ENCODE assay signal across 19 cellular contexts in genomic region chr3:120555661-120556509, GRCh38. TPM values are rescaled to one million over a fixed set of nuclear protein-coding genes. Genes with fewer than 3 reads are reported as not detected.
DNase-seq lines count a peak whose midpoint lies in the region; ATAC-seq and TF ChIP-seq lines count a peak whose summit lies in the region.
"Had no signal": no experiment of that assay in that cellular context is flagged by ENCODE, and none has a peak within 500 bp of the region (broad histone marks: within the 10 kb centered on the region; RNA-seq: fewer than 3 reads in every experiment).

No MANE protein-coding gene starts in this region.

- H3K27ac ChIP-seq in angular gyrus (ENCODE audit: low read depth, low read length): peak overlapping the region; percentile 20
- H3K27ac ChIP-seq in tibial nerve: peak overlapping the region in 3 of 4 donors; percentile 4 to 60 (median 4)
- H3K27ac ChIP-seq: psoas muscle, SK-N-MC had no signal

- H3K36me3 ChIP-seq in mucosa of descending colon (ENCODE audit: low read depth) (no peaks in the 10 kb centered on the region), tibial nerve (no peaks in the 10 kb centered on the region)

- H3K4me3 Mint-ChIP-seq in natural killer cell: no peak overlapping the region
- H3K4me3 Mint-ChIP-seq: activated B cell treated with CpG ODN at 0.5 μM for 24 hours; activated CD4-positive, alpha-beta memory T cell treated with anti-CD3 and anti-CD28 coated beads for 36 hours; B cell; nephron; type B pancreatic cell had no signal

- peak in 1 of 2 donors; percentile 68 for TF ChIP-seq EP300 in tibial nerve (IDR thresholded peaks at IDR 0.05)

- H3K4me1 ChIP-seq in mucosa of descending colon (ENCODE audit: low read depth) (no peaks in the 10 kb centered on the region), tibial nerve (peaks cover 0 to 79% (median 7%) of the 10 kb centered on the region in 4 donors)

- TF ChIP-seq POLR2A in tibial nerve (IDR thresholded peaks at IDR 0.05): no peak

- no peak overlapping the region for H3K4me3 ChIP-seq in mucosa of descending colon
- no peak overlapping the region for H3K4me3 ChIP-seq in tibial nerve
- H3K4me3 ChIP-seq: psoas muscle, SK-N-MC had no signal

- ATAC-seq in Right ventricle myocardium superior (ENCODE audit: poor library complexity) (peak; percentile 73), mucosa of descending colon (peak; percentile 31), natural killer cell (no peak)

- H3K27ac Mint-ChIP-seq in natural killer cell: no peak overlapping the region
- H3K27ac Mint-ChIP-seq: activated B cell treated with CpG ODN at 0.5 μM for 24 hours; activated CD4-positive, alpha-beta memory T cell treated with anti-CD3 and anti-CD28 coated beads for 36 hours; B cell; type B pancreatic cell had no signal

- peaks cover 12 to 18% of the 10 kb centered on the region in 2 donors for H3K4me1 Mint-ChIP-seq in natural killer cell

- no peaks in the 10 kb centered on the region for H3K36me3 Mint-ChIP-seq in natural killer cell
- H3K36me3 Mint-ChIP-seq: activated CD4-positive, alpha-beta memory T cell treated with anti-CD3 and anti-CD28 coated beads for 36 hours; type B pancreatic cell had no signal

- intact Hi-C loops in Right ventricle myocardium superior (cut with DNase I) (loop anchor here (2.0 to 10.0 kb wide), 3 partner anchors 101 to 209 kb away; partner anchors contain the start of genes FSTL1 and LRRC58), mucosa of descending colon (cut with DNase I, micrococcal nuclease) (loop anchor here (5.0 to 10.0 kb wide), 4 partner anchors 139 to 311 kb away; no protein-coding TSS in a partner anchor), natural killer cell (cut with micrococcal nuclease) (loop anchor here (5.0 to 10.0 kb wide), 4 partner anchors 209 to 1674 kb away; partner anchors contain the start of genes GSK3B, LRRC58 and TMEM39A)

- no peak for TF ChIP-seq CTCF in mucosa of descending colon (IDR thresholded peaks at IDR 0.05)
- no peak for TF ChIP-seq CTCF in tibial nerve (IDR thresholded peaks at IDR 0.05)
- TF ChIP-seq CTCF in natural killer cell (IDR thresholded peaks at IDR 0.05): no peak

- H3K27me3 ChIP-seq in tibial nerve: no peaks in the 10 kb centered on the region

- H3K9me3 ChIP-seq in mucosa of descending colon (no peaks in the 10 kb centered on the region), tibial nerve (no peaks in the 10 kb centered on the region)
- H3K9me3 ChIP-seq: psoas muscle had no signal

- 80 to 82% methylated on average over 7 of the region's 7 CpGs for WGBS in tibial nerve, 2 donors

- H3K27me3 Mint-ChIP-seq in natural killer cell (ENCODE audit: low read depth in 2 of 2): peaks cover 3 to 7% of the 10 kb centered on the region in 2 donors
- H3K27me3 Mint-ChIP-seq: type B pancreatic cell had no signal

- DNase-seq in Right ventricle myocardium superior (peak; percentile 62), mucosa of descending colon (peak; percentile 48 to 59 (median 51)), tibial nerve (ENCODE audit: low spot score in 2 of 2) (no peak), NCI-H1417 (lab: John Stamatoyannopoulos, UW) (no peak), natural killer cell (no peak), AML-193 (lab: John Stamatoyannopoulos, UW) (no peak)
- DNase-seq: activated B cell treated with CpG ODN at 0.5 μM for 24 hours; activated CD4-positive, alpha-beta memory T cell treated with anti-CD3 and anti-CD28 coated beads for 36 hours; H7; hippocampal formation; islet precursor cell; Kasumi-1; NCI-H774 had no signal

- H3K9me3 Mint-ChIP-seq in natural killer cell: no peaks in the 10 kb centered on the region
- H3K9me3 Mint-ChIP-seq: activated B cell treated with CpG ODN at 0.5 μM for 24 hours; activated CD4-positive, alpha-beta memory T cell treated with anti-CD3 and anti-CD28 coated beads for 36 hours; nephron; type B pancreatic cell had no signal

RNA-seq across cellular contexts. Expression of gene NDUFB4, which starts 40.3 kb away (rescaled TPM):
- 570 TPM for total RNA-seq in Right ventricle myocardium superior
- total RNA-seq in mucosa of descending colon: 100 to 1,000 TPM; 142 to 182 (median 157) TPM
- total RNA-seq in tibial nerve: 10 to 100 TPM; 44.1 to 58.8 (median 49.7) TPM
- 10 to 100 TPM; 59.5 to 86.9 (median 65.2) TPM for total RNA-seq in natural killer cell

Comparison
In these comparisons a context has a peak if more than half of its experiments do, and no peak if none do; other contexts are left out.
1. ATAC-seq: peak in Right ventricle myocardium superior (single experiment) and mucosa of descending colon (single experiment); none in natural killer cell (0 of 3).
2. DNase-seq: peak in Right ventricle myocardium superior (single experiment) and mucosa of descending colon (3 of 3); none in tibial nerve (0 of 2), NCI-H1417 (0 of 3), natural killer cell (single experiment) and AML-193 (0 of 2).